ENCODE assay signal across 21 cellular contexts in genomic region chr10:34116780-34117179, GRCh38.
DNase-seq lines count a peak whose midpoint lies in the region; ATAC-seq and TF ChIP-seq lines count a peak whose summit lies in the region.
"Had no signal": no experiment of that assay in that cellular context is flagged by ENCODE, and none has a peak within 500 bp of the region (broad histone marks: within the 10 kb centered on the region; RNA-seq: fewer than 3 reads in every experiment).

No MANE protein-coding gene starts in this region.

- H3K27me3 ChIP-seq in right lobe of liver, result no peaks in the 10 kb centered on the region
- no peaks in the 10 kb centered on the region for H3K27me3 ChIP-seq in thoracic aorta (replicated peaks; ENCODE audit: insufficient read depth)
- H3K27me3 ChIP-seq: gastrocnemius medialis had no signal

- ATAC-seq in Right ventricle myocardium superior (ENCODE audit: poor library complexity) (peak; percentile 84), right lobe of liver (peak; percentile 46 to 56 (median 50)), thoracic aorta (ENCODE audit: insufficient number of reproducible peaks, low FRiP score, low read depth) (no peak), GM19395 (IDR thresholded peaks at IDR 0.05; ENCODE audit: unreplicated experiment) (no peak)
- ATAC-seq: activated naive CD8-positive, alpha-beta T cell treated with anti-CD3 and anti-CD28 coated beads, Interleukin-2, amount 50 U/mL, for 24 hours; gastrocnemius medialis; left colon had no signal

- no peak for TF ChIP-seq POLR2A in right lobe of liver (IDR thresholded peaks at IDR 0.05)

- H3K36me3 ChIP-seq in right lobe of liver, result no peaks in the 10 kb centered on the region
- no peaks in the 10 kb centered on the region for H3K36me3 ChIP-seq in thoracic aorta
- H3K36me3 ChIP-seq: gastrocnemius medialis had no signal

- no peak for TF ChIP-seq CTCF in right lobe of liver (IDR thresholded peaks at IDR 0.05)
- TF ChIP-seq CTCF in thoracic aorta (IDR thresholded peaks at IDR 0.05), result no peak

- H3K4me1 ChIP-seq in right lobe of liver, result peaks cover 0 to 26% (median 13%) of the 10 kb centered on the region in 4 donors
- H3K4me1 ChIP-seq in thoracic aorta (ENCODE audit: control insufficient read depth in 1 of 2, low read depth in 2 of 2), result peaks cover 8 to 24% of the 10 kb centered on the region in 2 donors

- DNase-seq in amniotic epithelial cell (ENCODE audit: low read depth) (peak; percentile 26), Right ventricle myocardium superior (no peak), right lobe of liver (no peak), thoracic aorta (ENCODE audit: low spot score) (no peak), A172 (ENCODE audit: low spot score) (no peak), LoVo (ENCODE audit: low spot score) (no peak)
- DNase-seq in activated CD8-positive, alpha-beta memory T cell treated with anti-CD3 and anti-CD28 coated beads for 24 hours, result no peak
- DNase-seq: activated CD4-positive, alpha-beta T cell treated with anti-CD3 and anti-CD28 coated beads, Interleukin-2, amount 10 ng/mL, durations not matched to agents 7 days and 5 days; activated naive CD8-positive, alpha-beta T cell treated with anti-CD3 and anti-CD28 coated beads, Interleukin-2, amount 50 U/mL, for 24 hours; CD4-positive, alpha-beta T cell; DMS153; erythroblast; gastrocnemius medialis; GDM1; left colon; NCI-H1694; NCI-H345; OCI-M1; SHP77 treated with DMSO at 0.1 percent for 48 hours; T-helper 1 cell had no signal

- intact Hi-C loops in Right ventricle myocardium superior (cut with DNase I) (no loop called here), right lobe of liver (cut with DNase I) (no loop called here)

- peak overlapping the region in 1 of 3 donors; percentile 20 for H3K4me3 ChIP-seq in right lobe of liver
- peak overlapping the region; percentile 53 for H3K4me3 ChIP-seq in thoracic aorta

- no peaks in the 10 kb centered on the region for H3K9me3 ChIP-seq in right lobe of liver
- no peaks in the 10 kb centered on the region for H3K9me3 ChIP-seq in thoracic aorta
- H3K9me3 ChIP-seq: gastrocnemius medialis had no signal

- 56% methylated on average over 5 of the region's 14 CpGs for WGBS in right lobe of liver (ENCODE audit: insufficient coverage, low coverage, low lambda C conversion rate, missing lambda C conversion rate)

- no peak overlapping the region for H3K27ac ChIP-seq in right lobe of liver
- no peak overlapping the region for H3K27ac ChIP-seq in thoracic aorta
- H3K27ac ChIP-seq: gastrocnemius medialis had no signal

Comparison
In these comparisons a context has a peak if more than half of its experiments do, and no peak if none do; other contexts are left out.
1. ATAC-seq: peak in Right ventricle myocardium superior (single experiment) and right lobe of liver (4 of 4); none in thoracic aorta (single experiment) and GM19395 (single experiment).